8 cellular contexts compared by ENCODE assay signal in genomic region chr17:47895856-47896671, GRCh38. TPM values are rescaled to one million over a fixed set of nuclear protein-coding genes. Genes with fewer than 3 reads are reported as not detected.
DNase-seq lines count a peak whose midpoint lies in the region; TF ChIP-seq lines count a peak whose summit lies in the region.

Gene SP2 (plus strand): TSS chr17:47896236. CDS start chr17:47896287, 51 bp downstream.

- no peak within 1 kb of the TSS for H3T11ph ChIP-seq in H9 (ENCODE audit: low read length)

- no peak within 1 kb of the TSS for H3K56ac ChIP-seq in H9 (ENCODE audit: insufficient read length, low read depth, low read length)

- no peak within 1 kb of the TSS for H2BK15ac ChIP-seq in H9 (ENCODE audit: low read depth, low read length)

- no peaks in the 10 kb centered on the region for H3K79me2 ChIP-seq in H9 (ENCODE audit: insufficient read depth, low read length)

- H4K91ac ChIP-seq in H9 (ENCODE audit: insufficient read length, low read depth, low read length) = no peak within 1 kb of the TSS

- no peak within 1 kb of the TSS for H2BK120ac ChIP-seq in H9 (ENCODE audit: low read depth, low read length, poor library complexity, severe bottlenecking)

- H3K4me3 ChIP-seq in MG63 (peak within 1 kb of the TSS; percentile 91), fibroblast of the aortic adventitia (ENCODE audit: low read depth, low read length) (peak within 1 kb of the TSS; percentile 96)

- DNase-seq in ELR (ENCODE audit: low read depth) = peak; percentile 100
- DNase-seq in H9 = peak; percentile 100
- DNase-seq in MG63 = peak; percentile 100
- peak; percentile 100 for DNase-seq in SHP77 treated with DMSO at 0.1 percent for 48 hours (lab: John Stamatoyannopoulos, UW)
- peak; percentile 99 for DNase-seq in activated effector memory CD4-positive, alpha-beta T cell treated with anti-CD3 and anti-CD28 coated beads, Interleukin-2, amount 50 U/mL, for 16 hours
- peak; percentile 100 for DNase-seq in fibroblast of the aortic adventitia (ENCODE audit: low read depth)

- H3K23me2 ChIP-seq in H9 (ENCODE audit: insufficient read length, low read depth, low read length, poor library complexity, severe bottlenecking) = peaks cover 5% of the 10 kb centered on the region

- H3K9me3 Mint-ChIP-seq in H9 (no peaks in the 10 kb centered on the region), nephron (no peaks in the 10 kb centered on the region)
- H3K9me3 Mint-ChIP-seq in stimulated activated naive CD8-positive, alpha-beta T cell treated with anti-CD3 and anti-CD28 coated beads, Interleukin-15, Interleukin-2, amounts not matched to agents 100 ng/mL and 50 ng/mL, for 24 hours = no peaks in the 10 kb centered on the region

- no peak within 1 kb of the TSS for H3K4ac ChIP-seq in H9 (ENCODE audit: low read depth, low read length)

- H3K27me3 Mint-ChIP-seq in H9 (ENCODE audit: low read depth) = no peaks in the 10 kb centered on the region; the same call in 1 of the 2 replicates
- no peaks in the 10 kb centered on the region for H3K27me3 Mint-ChIP-seq in nephron (ENCODE audit: low read depth)
- no peaks in the 10 kb centered on the region for H3K27me3 Mint-ChIP-seq in stimulated activated naive CD8-positive, alpha-beta T cell treated with anti-CD3 and anti-CD28 coated beads, Interleukin-15, Interleukin-2, amounts not matched to agents 100 ng/mL and 50 ng/mL, for 24 hours

- no peak within 1 kb of the TSS for H2BK12ac ChIP-seq in H9 (ENCODE audit: insufficient read length, low read depth, low read length)

- no peak within 1 kb of the TSS for H3K27ac ChIP-seq in H9 (ENCODE audit: insufficient read length, low read depth, low read length)

- H3K4me1 Mint-ChIP-seq in H9 = peaks cover 34 to 40% of the 10 kb centered on the region in 2 experiments
- H3K4me1 Mint-ChIP-seq in nephron = peaks cover 27% of the 10 kb centered on the region
- peaks cover 41% of the 10 kb centered on the region for H3K4me1 Mint-ChIP-seq in stimulated activated naive CD8-positive, alpha-beta T cell treated with anti-CD3 and anti-CD28 coated beads, Interleukin-15, Interleukin-2, amounts not matched to agents 100 ng/mL and 50 ng/mL, for 24 hours (ENCODE audit: low read depth)

- H4K20me1 ChIP-seq in H9 (ENCODE audit: control insufficient read depth, insufficient read depth, insufficient read length) = no peaks in the 10 kb centered on the region

- peak within 1 kb of the TSS; percentile 94 to 96 for H3K4me3 Mint-ChIP-seq in H9
- H3K4me3 Mint-ChIP-seq in nephron = peak within 1 kb of the TSS; percentile 89 to 95 (median 93)
- H3K4me3 Mint-ChIP-seq in stimulated activated naive CD8-positive, alpha-beta T cell treated with anti-CD3 and anti-CD28 coated beads, Interleukin-15, Interleukin-2, amounts not matched to agents 100 ng/mL and 50 ng/mL, for 24 hours = peak within 1 kb of the TSS; percentile 95

- peak within 1 kb of the TSS; percentile 83 to 98 (median 96) for H3K27ac Mint-ChIP-seq in H9
- H3K27ac Mint-ChIP-seq in nephron = peak within 1 kb of the TSS; percentile 86 to 96 (median 96)
- H3K27ac Mint-ChIP-seq in stimulated activated naive CD8-positive, alpha-beta T cell treated with anti-CD3 and anti-CD28 coated beads, Interleukin-15, Interleukin-2, amounts not matched to agents 100 ng/mL and 50 ng/mL, for 24 hours = peak within 1 kb of the TSS; percentile 93

- peak within 1 kb of the TSS; percentile 86 for H3K18ac ChIP-seq in H9 (ENCODE audit: insufficient read length, low read depth, low read length)

- peak within 1 kb of the TSS; percentile 96 for H3K4me2 ChIP-seq in H9 (ENCODE audit: insufficient read depth, insufficient read length, low read length)

- H4K8ac ChIP-seq in H9 (replicated peaks; ENCODE audit: insufficient read length, low read depth, low read length) = no peak within 1 kb of the TSS

- H3K36me3 Mint-ChIP-seq in H9 (ENCODE audit: insufficient read depth in 1 of 3, low read depth in 3 of 3) (peaks cover 0 to 4% (median 3%) of the 10 kb centered on the region in 3 experiments; a peak in 2 of 7 replicates), nephron (ENCODE audit: low read depth) (no peaks in the 10 kb centered on the region)
- H3K36me3 Mint-ChIP-seq in stimulated activated naive CD8-positive, alpha-beta T cell treated with anti-CD3 and anti-CD28 coated beads, Interleukin-15, Interleukin-2, amounts not matched to agents 100 ng/mL and 50 ng/mL, for 24 hours (ENCODE audit: low read depth) = peaks cover 23% of the 10 kb centered on the region

- H2AK5ac ChIP-seq in H9 (ENCODE audit: insufficient read length, low read length) = no peak within 1 kb of the TSS

- H2BK5ac ChIP-seq in H9 (ENCODE audit: insufficient read length, low read length) = no peak within 1 kb of the TSS

- H2AFZ ChIP-seq in H9 (ENCODE audit: low read length) = no peak within 1 kb of the TSS

- peaks cover 13% of the 10 kb centered on the region for H3K36me3 ChIP-seq in MG63

- H3K79me1 ChIP-seq in H9 (ENCODE audit: insufficient read depth, low read depth, low read length, poor library complexity, severe bottlenecking) = no peaks in the 10 kb centered on the region

- H3K23ac ChIP-seq in H9 (ENCODE audit: insufficient read length, low read depth, low read length) = no peak within 1 kb of the TSS

- peak within 1 kb of the TSS; percentile 86 for H3K9ac ChIP-seq in H9 (ENCODE audit: extremely low read depth, insufficient read length, low read length)

- no CpG with 5 or more reads among the region's 70 CpGs for WGBS in H9 (ENCODE audit: extremely low coverage, insufficient read length, low lambda C conversion rate)

- H3K14ac ChIP-seq in H9 (ENCODE audit: insufficient read depth, low read length) = peak within 1 kb of the TSS; percentile 83

- no peaks in the 10 kb centered on the region for H3K27me3 ChIP-seq in H9 (ENCODE audit: insufficient read depth, low read length)
- H3K27me3 ChIP-seq in MG63 = no peaks in the 10 kb centered on the region

- peak; percentile 24; the same call in 1 of the 3 replicates for TF ChIP-seq CTCF in H9 (conservative IDR thresholded peaks at IDR 0.05)
- no peak for TF ChIP-seq CTCF in fibroblast of the aortic adventitia (IDR thresholded peaks at IDR 0.05; ENCODE audit: insufficient read depth, low read length)
- peak in 1 of 3 experiments; percentile 27 for TF ChIP-seq CTCF in nephron (IDR thresholded peaks at IDR 0.05; ENCODE audit: unreplicated experiment in 3 of 3)

- H4K5ac ChIP-seq in H9 (ENCODE audit: insufficient read length, low read depth, low read length) = no peak within 1 kb of the TSS

- H2BK20ac ChIP-seq in H9 (ENCODE audit: low read depth, low read length, poor library complexity, severe bottlenecking) = no peak within 1 kb of the TSS

- no peaks in the 10 kb centered on the region for H3K4me1 ChIP-seq in H9 (ENCODE audit: insufficient read depth, low read length)

- H3K9me3 ChIP-seq in H9 (ENCODE audit: control insufficient read depth, low read depth, low read length) (no peaks in the 10 kb centered on the region), MG63 (no peaks in the 10 kb centered on the region)

RNA-seq across cellular contexts. Expression of gene SP2, which starts in this region (rescaled TPM):
- total RNA-seq in H9 (2021) (19.3 and 20.0 TPM in 2 replicates), fibroblast of the aortic adventitia (ENCODE audit: low replicate concordance) (0.08 and 3.7 TPM in 2 replicates)
- 0.81 and 2.3 TPM in 2 replicates for total RNA-seq in MG63 (2014; rRNA removed; shearing (Covaris generic); ENCODE audit: low replicate concordance)
